13 cellular contexts compared by ENCODE assay signal in genomic region chr1:226631229-226632000, GRCh38.
DNase-seq lines count a peak whose midpoint lies in the region; ATAC-seq and TF ChIP-seq lines count a peak whose summit lies in the region.
"Had no signal": no experiment of that assay in that cellular context is flagged by ENCODE, and none has a peak within 500 bp of the region (broad histone marks: within the 10 kb centered on the region; RNA-seq: fewer than 3 reads in every experiment).

No MANE protein-coding gene starts in this region.

- no peaks in the 10 kb centered on the region for H3K27me3 ChIP-seq in CD4-positive, CD25-positive, alpha-beta regulatory T cell (ENCODE audit: control insufficient read depth, insufficient read depth, low read length)
- no peaks in the 10 kb centered on the region for H3K27me3 ChIP-seq in DOHH2 (ENCODE audit: control insufficient read depth, low read length)
- H3K27me3 ChIP-seq in esophagus (ENCODE audit: control insufficient read depth in 1 of 2, insufficient read depth in 2 of 2, low read length in 2 of 2) = no peaks in the 10 kb centered on the region
- H3K27me3 ChIP-seq in gastrocnemius medialis = no peaks in the 10 kb centered on the region

- peak overlapping the region; percentile 65 for H3K4me2 ChIP-seq in DOHH2 (ENCODE audit: low read length)

- no peak overlapping the region for H3K4me3 ChIP-seq in CD4-positive, CD25-positive, alpha-beta regulatory T cell (ENCODE audit: low read depth, low read length)
- H3K4me3 ChIP-seq in DOHH2 (ENCODE audit: low read length) (peak overlapping the region; percentile 53), esophagus (ENCODE audit: low read depth in 1 of 2, low read length in 2 of 2) (no peak overlapping the region), gastrocnemius medialis (no peak overlapping the region)
- H3K4me3 ChIP-seq: lung had no signal

- H3K9me3 ChIP-seq in CD4-positive, CD25-positive, alpha-beta regulatory T cell (ENCODE audit: control insufficient read depth in 2 of 2, low read length in 2 of 2) = no peaks in the 10 kb centered on the region
- H3K9me3 ChIP-seq in DOHH2 (ENCODE audit: control insufficient read depth, insufficient read depth, low read length) = no peaks in the 10 kb centered on the region
- no peaks in the 10 kb centered on the region for H3K9me3 ChIP-seq in esophagus (ENCODE audit: control insufficient read depth in 2 of 2, insufficient read depth in 1 of 2, low read depth in 1 of 2, low read length in 1 of 2)
- no peaks in the 10 kb centered on the region for H3K9me3 ChIP-seq in gastrocnemius medialis

- peaks cover 49% of the 10 kb centered on the region for H3K4me1 ChIP-seq in CD4-positive, CD25-positive, alpha-beta regulatory T cell (ENCODE audit: control insufficient read depth, insufficient read depth, low read length, poor library complexity, severe bottlenecking)
- H3K4me1 ChIP-seq in DOHH2 (ENCODE audit: control insufficient read depth, low read length) (peaks cover 64% of the 10 kb centered on the region), esophagus (ENCODE audit: control insufficient read depth in 2 of 2, insufficient read depth in 2 of 2, low read length in 1 of 2) (peaks cover 3 to 12% of the 10 kb centered on the region in 2 donors), gastrocnemius medialis (peaks cover 14 to 30% of the 10 kb centered on the region in 2 donors)

- peak overlapping the region in 1 of 4 donors; percentile 26 for H3K4me3 Mint-ChIP-seq in CD4-positive, CD25-positive, alpha-beta regulatory T cell
- no peak overlapping the region for H3K4me3 Mint-ChIP-seq in osteocyte (ENCODE audit: unreplicated experiment)

- no peak for TF ChIP-seq CTCF in DOHH2 (IDR thresholded peaks at IDR 0.05; ENCODE audit: low read depth, low read length, poor library complexity, severe bottlenecking)
- TF ChIP-seq CTCF in gastrocnemius medialis (IDR thresholded peaks at IDR 0.05 in 4 of 5, conservative IDR thresholded peaks at IDR 0.05 in 1 of 5) = no peak
- TF ChIP-seq CTCF in osteocyte (IDR thresholded peaks at IDR 0.05) = no peak

- H3F3A ChIP-seq in DOHH2 (ENCODE audit: control insufficient read depth, insufficient read depth) = peaks cover 15% of the 10 kb centered on the region

- 80% methylated on average over 10 of the region's 10 CpGs for WGBS in esophagus, 2 donors

- TF ChIP-seq POLR2A in gastrocnemius medialis (IDR thresholded peaks at IDR 0.05) = no peak

- in situ Hi-C loops in gastrocnemius medialis (cut with MboI; ENCODE audit: low sequenced_read_pairs in 4 of 4) = loop anchor here (5.0 to 25.0 kb wide), 3 partner anchors 196 to 806 kb away; no protein-coding TSS in a partner anchor

- H3K27ac Mint-ChIP-seq in CD4-positive, CD25-positive, alpha-beta regulatory T cell = peak overlapping the region in 2 of 3 donors; percentile 55 to 89
- H3K27ac Mint-ChIP-seq in osteocyte (ENCODE audit: unreplicated experiment) = no peak overlapping the region

- peaks cover 16 to 70% (median 42%) of the 10 kb centered on the region in 4 donors for H3K4me1 Mint-ChIP-seq in CD4-positive, CD25-positive, alpha-beta regulatory T cell
- peaks cover 3% of the 10 kb centered on the region for H3K4me1 Mint-ChIP-seq in osteocyte (ENCODE audit: unreplicated experiment)

- no peaks in the 10 kb centered on the region for H4K20me1 ChIP-seq in DOHH2 (ENCODE audit: control insufficient read depth, insufficient read depth, low read depth, low read length)

- H3K36me3 ChIP-seq in CD4-positive, CD25-positive, alpha-beta regulatory T cell (ENCODE audit: control insufficient read depth, insufficient read depth, low read length) = peaks cover 29% of the 10 kb centered on the region
- H3K36me3 ChIP-seq in DOHH2 (ENCODE audit: control insufficient read depth, low read length) (peaks cover 42% of the 10 kb centered on the region), esophagus (ENCODE audit: control insufficient read depth in 2 of 2, insufficient read depth in 2 of 2, low read length in 1 of 2) (peaks cover 0 to 7% of the 10 kb centered on the region in 2 donors), gastrocnemius medialis (no peaks in the 10 kb centered on the region)

- H3K9me2 ChIP-seq in DOHH2 (replicated peaks; ENCODE audit: control insufficient read depth, low read length) = no peaks in the 10 kb centered on the region

- H3K36me3 Mint-ChIP-seq in CD4-positive, CD25-positive, alpha-beta regulatory T cell = peaks cover 17% of the 10 kb centered on the region
- peaks cover 6% of the 10 kb centered on the region for H3K36me3 Mint-ChIP-seq in osteocyte (ENCODE audit: unreplicated experiment)

- intact Hi-C loops in gastrocnemius medialis (cut with DNase I; ENCODE audit: low total_unique reads) = no loop called here

- ATAC-seq in CD4-positive, CD25-positive, alpha-beta regulatory T cell (ENCODE audit: low read depth in 2 of 2) = no peak
- ATAC-seq in gastrocnemius medialis = no peak
- ATAC-seq in HG03097 (IDR thresholded peaks at IDR 0.05; ENCODE audit: low FRiP score, unreplicated experiment) = no peak

- peaks cover 0 to 2% (median 0%) of the 10 kb centered on the region in 7 donors for H3K9me3 Mint-ChIP-seq in CD4-positive, CD25-positive, alpha-beta regulatory T cell
- no peaks in the 10 kb centered on the region for H3K9me3 Mint-ChIP-seq in osteocyte (ENCODE audit: unreplicated experiment)

- H3K27me3 Mint-ChIP-seq in CD4-positive, CD25-positive, alpha-beta regulatory T cell = peaks cover 5% of the 10 kb centered on the region
- H3K27me3 Mint-ChIP-seq in osteocyte (ENCODE audit: unreplicated experiment) = no peaks in the 10 kb centered on the region

- peaks cover 3% of the 10 kb centered on the region; the same call in 1 of the 2 replicates for H3K79me2 ChIP-seq in DOHH2 (ENCODE audit: control insufficient read depth, low read length)

- no peak overlapping the region for H3K27ac ChIP-seq in CD4-positive, CD25-positive, alpha-beta regulatory T cell (ENCODE audit: insufficient read depth, low read length, poor library complexity, severe bottlenecking)
- H3K27ac ChIP-seq in DOHH2 (ENCODE audit: low read depth, low read length) (peak overlapping the region; percentile 90), esophagus (ENCODE audit: low read depth in 2 of 2, low read length in 1 of 2) (peak overlapping the region; percentile 44 to 57), gastrocnemius medialis (peak overlapping the region; percentile 46 to 71 (median 60))
- H3K27ac ChIP-seq: C4-2B had no signal

- no peak for DNase-seq in CD4-positive, CD25-positive, alpha-beta regulatory T cell
- DNase-seq in gastrocnemius medialis = peak in 1 of 2 donors; percentile 6
- no peak for DNase-seq in osteocyte (ENCODE audit: extremely low spot score, unreplicated experiment)
- DNase-seq in NOMO-1 treated with dmso at 0.1 percent for 144 hours (lab: John Stamatoyannopoulos, UW; ENCODE audit: unreplicated experiment) = no peak
- DNase-seq in hippocampal formation (lab: John Stamatoyannopoulos, UW) = no peak
- DNase-seq: activated T-cell treated with anti-CD3 and anti-CD28 coated beads for 4 hours; MM.1S; stimulated activated naive CD4-positive, alpha-beta T cell had no signal
